ENCODE assay signal across 19 cellular contexts in genomic region chr3:176274161-176274560, GRCh38.
DNase-seq lines count a peak whose midpoint lies in the region; ATAC-seq and TF ChIP-seq lines count a peak whose summit lies in the region.
"Had no signal": no experiment of that assay in that cellular context is flagged by ENCODE, and none has a peak within 500 bp of the region (broad histone marks: within the 10 kb centered on the region; RNA-seq: fewer than 3 reads in every experiment).

No MANE protein-coding gene starts in this region.

- no peak for ATAC-seq in effector memory CD8-positive, alpha-beta T cell (replicated peaks)

- CTCF ChIA-PET in mammary epithelial cell (lab: Charles Lee; ENCODE audit: low non-redundant PET), result no interaction called here

- no peak overlapping the region for H3K4me2 ChIP-seq in mammary epithelial cell (ENCODE audit: insufficient read depth, low read depth, low read length)
- H3K4me2 ChIP-seq: neural progenitor cell had no signal

- H3K4me1 Mint-ChIP-seq in CD14-positive monocyte, result no peaks in the 10 kb centered on the region
- no peaks in the 10 kb centered on the region for H3K4me1 Mint-ChIP-seq in effector memory CD8-positive, alpha-beta T cell (ENCODE audit: low read depth in 2 of 2)

- no peak overlapping the region for H3K9ac ChIP-seq in mammary epithelial cell (ENCODE audit: insufficient read depth, low read length)
- H3K9ac ChIP-seq: neural progenitor cell had no signal

- BruUV-seq in mammary epithelial cell (replicated peaks; lab: Mats Ljungman, UMichigan), result no TSS peak

- intact Hi-C loops in mammary epithelial cell (cut with micrococcal nuclease), result no loop called here
- intact Hi-C loops in CD14-positive monocyte (cut with micrococcal nuclease), result no loop called here

- H3K9me3 Mint-ChIP-seq in CD14-positive monocyte, result peaks cover 0 to 17% (median 8%) of the 10 kb centered on the region in 7 donors
- H3K9me3 Mint-ChIP-seq in effector memory CD8-positive, alpha-beta T cell, result peaks cover 2 to 19% of the 10 kb centered on the region in 2 donors
- H3K9me3 Mint-ChIP-seq: mesothelial cell of epicardium, neural progenitor cell had no signal

- no peaks in the 10 kb centered on the region for H3K36me3 Mint-ChIP-seq in CD14-positive monocyte
- H3K36me3 Mint-ChIP-seq in effector memory CD8-positive, alpha-beta T cell (ENCODE audit: insufficient read depth), result no peaks in the 10 kb centered on the region
- H3K36me3 Mint-ChIP-seq: mesothelial cell of epicardium, neural progenitor cell had no signal

- no peaks in the 10 kb centered on the region for H3K27me3 ChIP-seq in mammary epithelial cell (ENCODE audit: insufficient read depth, low read length)
- H3K27me3 ChIP-seq: neural progenitor cell, SJSA1, spleen had no signal

- TF ChIP-seq CTCF in mammary epithelial cell (conservative IDR thresholded peaks at IDR 0.05 in 1 of 2, IDR thresholded peaks at IDR 0.05 in 1 of 2; ENCODE audit: extremely low read depth in 1 of 2, insufficient read depth in 1 of 2, low read depth in 1 of 2, low read length in 2 of 2) (no peak), CD14-positive monocyte (IDR thresholded peaks at IDR 0.05) (no peak)

- dilution Hi-C loops in mammary epithelial cell (cut with HindIII; ENCODE audit: low sequenced_read_pairs), result no loop called here

- H3K4me3 ChIP-seq in mammary epithelial cell (replicated peaks in 1 of 3; ENCODE audit: insufficient read depth in 1 of 3, low read depth in 2 of 3, low read length in 3 of 3), result no peak overlapping the region
- H3K4me3 ChIP-seq: neural progenitor cell, SJSA1, spleen, thoracic aorta had no signal

- in situ Hi-C loops in mammary epithelial cell (cut with MboI; ENCODE audit: low sequenced_read_pairs in 2 of 2), result no loop called here

- H3K4me1 ChIP-seq in mammary epithelial cell (ENCODE audit: insufficient read depth, low read length), result no peaks in the 10 kb centered on the region
- H3K4me1 ChIP-seq: neural progenitor cell, SJSA1, spleen had no signal

- H2AFZ ChIP-seq in mammary epithelial cell (ENCODE audit: low read depth, low read length), result peak overlapping the region; percentile 39
- H2AFZ ChIP-seq: neural progenitor cell had no signal

- no peaks in the 10 kb centered on the region for H3K9me3 ChIP-seq in mammary epithelial cell (replicated peaks; ENCODE audit: insufficient read depth, low read length)
- H3K9me3 ChIP-seq: SJSA1, thoracic aorta had no signal

- H3K27ac Mint-ChIP-seq in CD14-positive monocyte, result no peak overlapping the region
- no peak overlapping the region for H3K27ac Mint-ChIP-seq in effector memory CD8-positive, alpha-beta T cell
- H3K27ac Mint-ChIP-seq: mesothelial cell of epicardium, neural progenitor cell had no signal

- no peak overlapping the region for H3K4me3 Mint-ChIP-seq in CD14-positive monocyte
- no peak overlapping the region for H3K4me3 Mint-ChIP-seq in effector memory CD8-positive, alpha-beta T cell
- H3K4me3 Mint-ChIP-seq: mesothelial cell of epicardium, neural progenitor cell had no signal

- DNase-seq in DMS53 treated with DMSO at 0.1 percent for 48 hours (lab: John Stamatoyannopoulos, UW; ENCODE audit: unreplicated experiment), result peak; percentile 92
- peak; percentile 80 for DNase-seq in NCI-H1436 (lab: John Stamatoyannopoulos, UW)
- DNase-seq in NCI-H510A treated with DMSO at 0.1 percent for 48 hours (lab: John Stamatoyannopoulos, UW), result peak; percentile 96
- DNase-seq in mammary epithelial cell, result peak; percentile 4
- no peak for DNase-seq in AML-193 (lab: John Stamatoyannopoulos, UW)
- DNase-seq in CD14-positive monocyte (ENCODE audit: low spot score), result no peak
- no peak for DNase-seq in D341Med (ENCODE audit: low spot score)
- DNase-seq in effector memory CD8-positive, alpha-beta T cell, result no peak
- DNase-seq: Calu3; central memory CD4-positive, alpha-beta T cell; effector CD4-positive, alpha-beta T cell; KBM-7; kidney; NCI-H1694; spleen had no signal

- H4K20me1 ChIP-seq in mammary epithelial cell (ENCODE audit: insufficient read depth, low read length), result no peaks in the 10 kb centered on the region

- H3K36me3 ChIP-seq in mammary epithelial cell (ENCODE audit: insufficient read depth, low read length), result no peaks in the 10 kb centered on the region
- H3K36me3 ChIP-seq: neural progenitor cell, SJSA1, spleen, thoracic aorta had no signal

- 2% methylated on average over 5 of the region's 5 CpGs for WGBS in mammary epithelial cell (ENCODE audit: low coverage, missing lambda C conversion rate)

- H3K27ac ChIP-seq in mammary epithelial cell (ENCODE audit: insufficient read depth, low read depth, low read length), result no peak overlapping the region
- H3K27ac ChIP-seq: neural progenitor cell, SJSA1, spleen, thoracic aorta had no signal

- H3K27me3 Mint-ChIP-seq in CD14-positive monocyte (ENCODE audit: low read depth in 3 of 3), result peaks cover 0 to 3% (median 1%) of the 10 kb centered on the region in 3 donors
- H3K27me3 Mint-ChIP-seq in effector memory CD8-positive, alpha-beta T cell, result no peaks in the 10 kb centered on the region

- H3K79me2 ChIP-seq in mammary epithelial cell (ENCODE audit: insufficient read depth, low read length), result no peaks in the 10 kb centered on the region

Comparison
In these comparisons a context has a peak if more than half of its experiments do, and no peak if none do; other contexts are left out.
1. DNase-seq: peak in DMS53 treated with DMSO at 0.1 percent for 48 hours (single experiment), NCI-H1436 (single experiment), NCI-H510A treated with DMSO at 0.1 percent for 48 hours (single experiment) and mammary epithelial cell (single experiment); none in AML-193 (0 of 2), CD14-positive monocyte (single experiment), D341Med (single experiment) and effector memory CD8-positive, alpha-beta T cell (0 of 3).